ENCODE assay signal across 1 cellular context in the genomic region with DNA sequence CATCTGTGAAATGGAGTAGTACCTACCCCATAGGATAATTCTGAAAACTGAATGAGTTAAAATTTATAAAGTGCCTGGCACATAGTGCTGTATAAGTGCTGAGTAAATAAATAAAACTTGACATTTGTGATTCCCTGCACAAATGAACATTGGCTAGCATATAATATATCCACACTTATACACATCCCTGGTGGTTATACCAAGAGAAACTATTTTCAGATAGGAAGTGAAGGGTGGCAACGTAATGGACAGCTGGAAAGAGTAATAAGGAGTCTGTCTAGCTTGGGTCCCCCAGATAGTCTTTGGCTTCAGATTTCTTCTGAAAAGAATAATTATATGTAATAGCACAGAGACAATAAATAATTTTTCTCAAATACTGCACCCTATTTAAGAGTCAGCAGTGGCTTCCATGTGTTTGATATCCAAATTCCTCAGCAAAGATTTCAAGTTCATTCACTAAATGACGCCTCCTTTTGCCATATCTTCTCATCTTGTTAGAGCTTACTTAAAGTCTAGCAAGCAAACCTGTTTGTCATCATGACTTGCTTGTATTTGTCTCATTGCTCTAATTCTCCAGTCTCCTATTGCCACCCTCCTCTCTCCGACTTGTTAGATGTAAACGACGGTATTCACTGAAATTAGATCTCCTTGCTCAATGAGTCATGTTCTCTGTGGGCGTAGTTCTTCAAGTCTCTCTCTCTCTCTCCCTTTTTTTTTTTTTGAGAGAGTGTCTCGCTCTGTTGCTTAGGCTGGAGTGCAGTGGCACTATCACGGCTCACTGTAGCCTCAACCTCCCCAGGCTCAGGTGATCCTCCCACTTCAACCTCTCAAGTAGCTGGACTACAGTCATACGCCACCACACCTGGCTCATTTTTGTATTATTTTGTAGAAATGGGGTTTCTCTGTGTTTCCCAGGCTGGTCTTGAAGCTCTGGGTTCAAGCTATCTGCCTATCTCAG.
A peak's percentile ranks its signal among the peaks of the same experiment; 100 is the strongest.
TF ChIP-seq lines count a peak whose summit lies in the region.

No MANE protein-coding gene starts in this region.

TF ChIP-seq in K562, 482 proteins besides CTCF, POLR2A, EP300 and RAD21 (continued from another document and continues in another):
- TF ChIP-seq, protein P1, sequence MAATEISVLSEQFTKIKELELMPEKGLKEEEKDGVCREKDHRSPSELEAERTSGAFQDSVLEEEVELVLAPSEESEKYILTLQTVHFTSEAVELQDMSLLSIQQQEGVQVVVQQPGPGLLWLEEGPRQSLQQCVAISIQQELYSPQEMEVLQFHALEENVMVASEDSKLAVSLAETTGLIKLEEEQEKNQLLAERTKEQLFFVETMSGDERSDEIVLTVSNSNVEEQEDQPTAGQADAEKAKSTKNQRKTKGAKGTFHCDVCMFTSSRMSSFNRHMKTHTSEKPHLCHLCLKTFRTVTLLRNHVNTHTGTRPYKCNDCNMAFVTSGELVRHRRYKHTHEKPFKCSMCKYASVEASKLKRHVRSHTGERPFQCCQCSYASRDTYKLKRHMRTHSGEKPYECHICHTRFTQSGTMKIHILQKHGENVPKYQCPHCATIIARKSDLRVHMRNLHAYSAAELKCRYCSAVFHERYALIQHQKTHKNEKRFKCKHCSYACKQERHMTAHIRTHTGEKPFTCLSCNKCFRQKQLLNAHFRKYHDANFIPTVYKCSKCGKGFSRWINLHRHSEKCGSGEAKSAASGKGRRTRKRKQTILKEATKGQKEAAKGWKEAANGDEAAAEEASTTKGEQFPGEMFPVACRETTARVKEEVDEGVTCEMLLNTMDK (IDR thresholded peaks at IDR 0.05; ENCODE audit: borderline replicate concordance, insufficient read depth, low read depth, low read length, poor library complexity, severe bottlenecking), result no peak
- TF ChIP-seq, protein P2, sequence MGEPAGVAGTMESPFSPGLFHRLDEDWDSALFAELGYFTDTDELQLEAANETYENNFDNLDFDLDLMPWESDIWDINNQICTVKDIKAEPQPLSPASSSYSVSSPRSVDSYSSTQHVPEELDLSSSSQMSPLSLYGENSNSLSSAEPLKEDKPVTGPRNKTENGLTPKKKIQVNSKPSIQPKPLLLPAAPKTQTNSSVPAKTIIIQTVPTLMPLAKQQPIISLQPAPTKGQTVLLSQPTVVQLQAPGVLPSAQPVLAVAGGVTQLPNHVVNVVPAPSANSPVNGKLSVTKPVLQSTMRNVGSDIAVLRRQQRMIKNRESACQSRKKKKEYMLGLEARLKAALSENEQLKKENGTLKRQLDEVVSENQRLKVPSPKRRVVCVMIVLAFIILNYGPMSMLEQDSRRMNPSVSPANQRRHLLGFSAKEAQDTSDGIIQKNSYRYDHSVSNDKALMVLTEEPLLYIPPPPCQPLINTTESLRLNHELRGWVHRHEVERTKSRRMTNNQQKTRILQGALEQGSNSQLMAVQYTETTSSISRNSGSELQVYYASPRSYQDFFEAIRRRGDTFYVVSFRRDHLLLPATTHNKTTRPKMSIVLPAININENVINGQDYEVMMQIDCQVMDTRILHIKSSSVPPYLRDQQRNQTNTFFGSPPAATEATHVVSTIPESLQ (CRISPR knock-in tag; IDR thresholded peaks at IDR 0.05), result no peak
- TF ChIP-seq NEUROD1 (IDR thresholded peaks at IDR 0.05; ENCODE audit: borderline replicate concordance, low read depth, low read length, partially characterized antibody), result peak; percentile 50
- TF ChIP-seq, protein P3, sequence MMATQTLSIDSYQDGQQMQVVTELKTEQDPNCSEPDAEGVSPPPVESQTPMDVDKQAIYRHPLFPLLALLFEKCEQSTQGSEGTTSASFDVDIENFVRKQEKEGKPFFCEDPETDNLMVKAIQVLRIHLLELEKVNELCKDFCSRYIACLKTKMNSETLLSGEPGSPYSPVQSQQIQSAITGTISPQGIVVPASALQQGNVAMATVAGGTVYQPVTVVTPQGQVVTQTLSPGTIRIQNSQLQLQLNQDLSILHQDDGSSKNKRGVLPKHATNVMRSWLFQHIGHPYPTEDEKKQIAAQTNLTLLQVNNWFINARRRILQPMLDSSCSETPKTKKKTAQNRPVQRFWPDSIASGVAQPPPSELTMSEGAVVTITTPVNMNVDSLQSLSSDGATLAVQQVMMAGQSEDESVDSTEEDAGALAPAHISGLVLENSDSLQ (IDR thresholded peaks at IDR 0.05), result peak; percentile 59
- no peak for TF ChIP-seq CEBPG (CRISPR knock-in tag; IDR thresholded peaks at IDR 0.05)
- 0 out of 4 replicates have a peak, but pooled peaks of 1 of the 2 experiments have one; percentile 47 for TF ChIP-seq CEBPG (tag; conservative IDR thresholded peaks at IDR 0.05 in 1 of 2, IDR thresholded peaks at IDR 0.05 in 1 of 2)
- TF ChIP-seq ARNT (IDR thresholded peaks at IDR 0.05), result peak; percentile 47 to 97; a peak in 2 of 4 replicates
- no peak for TF ChIP-seq ZBTB1 (CRISPR knock-in tag; IDR thresholded peaks at IDR 0.05; ENCODE audit: borderline replicate concordance, low read depth)
- TF ChIP-seq ZNF551 (CRISPR knock-in tag; IDR thresholded peaks at IDR 0.05), result no peak
- TF ChIP-seq ZNF695 (CRISPR knock-in tag; IDR thresholded peaks at IDR 0.05), result no peak
- peak; percentile 99 for TF ChIP-seq ZNF384 (IDR thresholded peaks at IDR 0.05; ENCODE audit: low read depth, low read length)
- TF ChIP-seq, protein P4, sequence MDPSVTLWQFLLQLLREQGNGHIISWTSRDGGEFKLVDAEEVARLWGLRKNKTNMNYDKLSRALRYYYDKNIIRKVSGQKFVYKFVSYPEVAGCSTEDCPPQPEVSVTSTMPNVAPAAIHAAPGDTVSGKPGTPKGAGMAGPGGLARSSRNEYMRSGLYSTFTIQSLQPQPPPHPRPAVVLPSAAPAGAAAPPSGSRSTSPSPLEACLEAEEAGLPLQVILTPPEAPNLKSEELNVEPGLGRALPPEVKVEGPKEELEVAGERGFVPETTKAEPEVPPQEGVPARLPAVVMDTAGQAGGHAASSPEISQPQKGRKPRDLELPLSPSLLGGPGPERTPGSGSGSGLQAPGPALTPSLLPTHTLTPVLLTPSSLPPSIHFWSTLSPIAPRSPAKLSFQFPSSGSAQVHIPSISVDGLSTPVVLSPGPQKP (CRISPR knock-in tag; IDR thresholded peaks at IDR 0.05), result no peak
- no peak; a peak in 1 of 4 replicates for TF ChIP-seq KDM1A (IDR thresholded peaks at IDR 0.05)
- peak; percentile 59; the same call in 1 of the 2 replicates for TF ChIP-seq CEBPB (tag; IDR thresholded peaks at IDR 0.05)
- peak; percentile 65 for TF ChIP-seq L3MBTL2 (IDR thresholded peaks at IDR 0.05)
- peak; percentile 22; the same call in 1 of the 2 replicates for TF ChIP-seq POLR2AphosphoS5 (IDR thresholded peaks at IDR 0.05; ENCODE audit: control insufficient read depth, insufficient read depth, low read depth, low read length)
- TF ChIP-seq HNRNPL (IDR thresholded peaks at IDR 0.05; ENCODE audit: low read depth, low read length), result no peak
- no peak for TF ChIP-seq MBD2 (IDR thresholded peaks at IDR 0.05; ENCODE audit: borderline replicate concordance, low read depth)
- TF ChIP-seq BCOR (IDR thresholded peaks at IDR 0.05), result peak; percentile 39; the same call in 1 of the 2 replicates
- peak; percentile 98 for TF ChIP-seq JUND (IDR thresholded peaks at IDR 0.05; ENCODE audit: borderline replicate concordance, low read depth, low read length)
- peak; percentile 99 for TF ChIP-seq JUND (tag; IDR thresholded peaks at IDR 0.05; ENCODE audit: borderline replicate concordance, low read depth, low read length)
- TF ChIP-seq, protein P5, sequence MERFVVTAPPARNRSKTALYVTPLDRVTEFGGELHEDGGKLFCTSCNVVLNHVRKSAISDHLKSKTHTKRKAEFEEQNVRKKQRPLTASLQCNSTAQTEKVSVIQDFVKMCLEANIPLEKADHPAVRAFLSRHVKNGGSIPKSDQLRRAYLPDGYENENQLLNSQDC (CRISPR knock-in tag; IDR thresholded peaks at IDR 0.05), result no peak
- no peak for TF ChIP-seq ZNF274 (IDR thresholded peaks at IDR 0.05; ENCODE audit: borderline replicate concordance, low read depth, low read length)
- TF ChIP-seq, protein P6, sequence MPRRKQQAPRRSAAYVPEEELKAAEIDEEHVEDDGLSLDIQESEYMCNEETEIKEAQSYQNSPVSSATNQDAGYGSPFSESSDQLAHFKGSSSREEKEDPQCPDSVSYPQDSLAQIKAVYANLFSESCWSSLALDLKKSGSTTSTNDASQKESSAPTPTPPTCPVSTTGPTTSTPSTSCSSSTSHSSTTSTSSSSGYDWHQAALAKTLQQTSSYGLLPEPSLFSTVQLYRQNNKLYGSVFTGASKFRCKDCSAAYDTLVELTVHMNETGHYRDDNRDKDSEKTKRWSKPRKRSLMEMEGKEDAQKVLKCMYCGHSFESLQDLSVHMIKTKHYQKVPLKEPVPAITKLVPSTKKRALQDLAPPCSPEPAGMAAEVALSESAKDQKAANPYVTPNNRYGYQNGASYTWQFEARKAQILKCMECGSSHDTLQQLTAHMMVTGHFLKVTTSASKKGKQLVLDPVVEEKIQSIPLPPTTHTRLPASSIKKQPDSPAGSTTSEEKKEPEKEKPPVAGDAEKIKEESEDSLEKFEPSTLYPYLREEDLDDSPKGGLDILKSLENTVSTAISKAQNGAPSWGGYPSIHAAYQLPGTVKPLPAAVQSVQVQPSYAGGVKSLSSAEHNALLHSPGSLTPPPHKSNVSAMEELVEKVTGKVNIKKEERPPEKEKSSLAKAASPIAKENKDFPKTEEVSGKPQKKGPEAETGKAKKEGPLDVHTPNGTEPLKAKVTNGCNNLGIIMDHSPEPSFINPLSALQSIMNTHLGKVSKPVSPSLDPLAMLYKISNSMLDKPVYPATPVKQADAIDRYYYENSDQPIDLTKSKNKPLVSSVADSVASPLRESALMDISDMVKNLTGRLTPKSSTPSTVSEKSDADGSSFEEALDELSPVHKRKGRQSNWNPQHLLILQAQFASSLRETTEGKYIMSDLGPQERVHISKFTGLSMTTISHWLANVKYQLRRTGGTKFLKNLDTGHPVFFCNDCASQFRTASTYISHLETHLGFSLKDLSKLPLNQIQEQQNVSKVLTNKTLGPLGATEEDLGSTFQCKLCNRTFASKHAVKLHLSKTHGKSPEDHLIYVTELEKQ (CRISPR knock-in tag; IDR thresholded peaks at IDR 0.05), result no peak
- TF ChIP-seq, protein P7, sequence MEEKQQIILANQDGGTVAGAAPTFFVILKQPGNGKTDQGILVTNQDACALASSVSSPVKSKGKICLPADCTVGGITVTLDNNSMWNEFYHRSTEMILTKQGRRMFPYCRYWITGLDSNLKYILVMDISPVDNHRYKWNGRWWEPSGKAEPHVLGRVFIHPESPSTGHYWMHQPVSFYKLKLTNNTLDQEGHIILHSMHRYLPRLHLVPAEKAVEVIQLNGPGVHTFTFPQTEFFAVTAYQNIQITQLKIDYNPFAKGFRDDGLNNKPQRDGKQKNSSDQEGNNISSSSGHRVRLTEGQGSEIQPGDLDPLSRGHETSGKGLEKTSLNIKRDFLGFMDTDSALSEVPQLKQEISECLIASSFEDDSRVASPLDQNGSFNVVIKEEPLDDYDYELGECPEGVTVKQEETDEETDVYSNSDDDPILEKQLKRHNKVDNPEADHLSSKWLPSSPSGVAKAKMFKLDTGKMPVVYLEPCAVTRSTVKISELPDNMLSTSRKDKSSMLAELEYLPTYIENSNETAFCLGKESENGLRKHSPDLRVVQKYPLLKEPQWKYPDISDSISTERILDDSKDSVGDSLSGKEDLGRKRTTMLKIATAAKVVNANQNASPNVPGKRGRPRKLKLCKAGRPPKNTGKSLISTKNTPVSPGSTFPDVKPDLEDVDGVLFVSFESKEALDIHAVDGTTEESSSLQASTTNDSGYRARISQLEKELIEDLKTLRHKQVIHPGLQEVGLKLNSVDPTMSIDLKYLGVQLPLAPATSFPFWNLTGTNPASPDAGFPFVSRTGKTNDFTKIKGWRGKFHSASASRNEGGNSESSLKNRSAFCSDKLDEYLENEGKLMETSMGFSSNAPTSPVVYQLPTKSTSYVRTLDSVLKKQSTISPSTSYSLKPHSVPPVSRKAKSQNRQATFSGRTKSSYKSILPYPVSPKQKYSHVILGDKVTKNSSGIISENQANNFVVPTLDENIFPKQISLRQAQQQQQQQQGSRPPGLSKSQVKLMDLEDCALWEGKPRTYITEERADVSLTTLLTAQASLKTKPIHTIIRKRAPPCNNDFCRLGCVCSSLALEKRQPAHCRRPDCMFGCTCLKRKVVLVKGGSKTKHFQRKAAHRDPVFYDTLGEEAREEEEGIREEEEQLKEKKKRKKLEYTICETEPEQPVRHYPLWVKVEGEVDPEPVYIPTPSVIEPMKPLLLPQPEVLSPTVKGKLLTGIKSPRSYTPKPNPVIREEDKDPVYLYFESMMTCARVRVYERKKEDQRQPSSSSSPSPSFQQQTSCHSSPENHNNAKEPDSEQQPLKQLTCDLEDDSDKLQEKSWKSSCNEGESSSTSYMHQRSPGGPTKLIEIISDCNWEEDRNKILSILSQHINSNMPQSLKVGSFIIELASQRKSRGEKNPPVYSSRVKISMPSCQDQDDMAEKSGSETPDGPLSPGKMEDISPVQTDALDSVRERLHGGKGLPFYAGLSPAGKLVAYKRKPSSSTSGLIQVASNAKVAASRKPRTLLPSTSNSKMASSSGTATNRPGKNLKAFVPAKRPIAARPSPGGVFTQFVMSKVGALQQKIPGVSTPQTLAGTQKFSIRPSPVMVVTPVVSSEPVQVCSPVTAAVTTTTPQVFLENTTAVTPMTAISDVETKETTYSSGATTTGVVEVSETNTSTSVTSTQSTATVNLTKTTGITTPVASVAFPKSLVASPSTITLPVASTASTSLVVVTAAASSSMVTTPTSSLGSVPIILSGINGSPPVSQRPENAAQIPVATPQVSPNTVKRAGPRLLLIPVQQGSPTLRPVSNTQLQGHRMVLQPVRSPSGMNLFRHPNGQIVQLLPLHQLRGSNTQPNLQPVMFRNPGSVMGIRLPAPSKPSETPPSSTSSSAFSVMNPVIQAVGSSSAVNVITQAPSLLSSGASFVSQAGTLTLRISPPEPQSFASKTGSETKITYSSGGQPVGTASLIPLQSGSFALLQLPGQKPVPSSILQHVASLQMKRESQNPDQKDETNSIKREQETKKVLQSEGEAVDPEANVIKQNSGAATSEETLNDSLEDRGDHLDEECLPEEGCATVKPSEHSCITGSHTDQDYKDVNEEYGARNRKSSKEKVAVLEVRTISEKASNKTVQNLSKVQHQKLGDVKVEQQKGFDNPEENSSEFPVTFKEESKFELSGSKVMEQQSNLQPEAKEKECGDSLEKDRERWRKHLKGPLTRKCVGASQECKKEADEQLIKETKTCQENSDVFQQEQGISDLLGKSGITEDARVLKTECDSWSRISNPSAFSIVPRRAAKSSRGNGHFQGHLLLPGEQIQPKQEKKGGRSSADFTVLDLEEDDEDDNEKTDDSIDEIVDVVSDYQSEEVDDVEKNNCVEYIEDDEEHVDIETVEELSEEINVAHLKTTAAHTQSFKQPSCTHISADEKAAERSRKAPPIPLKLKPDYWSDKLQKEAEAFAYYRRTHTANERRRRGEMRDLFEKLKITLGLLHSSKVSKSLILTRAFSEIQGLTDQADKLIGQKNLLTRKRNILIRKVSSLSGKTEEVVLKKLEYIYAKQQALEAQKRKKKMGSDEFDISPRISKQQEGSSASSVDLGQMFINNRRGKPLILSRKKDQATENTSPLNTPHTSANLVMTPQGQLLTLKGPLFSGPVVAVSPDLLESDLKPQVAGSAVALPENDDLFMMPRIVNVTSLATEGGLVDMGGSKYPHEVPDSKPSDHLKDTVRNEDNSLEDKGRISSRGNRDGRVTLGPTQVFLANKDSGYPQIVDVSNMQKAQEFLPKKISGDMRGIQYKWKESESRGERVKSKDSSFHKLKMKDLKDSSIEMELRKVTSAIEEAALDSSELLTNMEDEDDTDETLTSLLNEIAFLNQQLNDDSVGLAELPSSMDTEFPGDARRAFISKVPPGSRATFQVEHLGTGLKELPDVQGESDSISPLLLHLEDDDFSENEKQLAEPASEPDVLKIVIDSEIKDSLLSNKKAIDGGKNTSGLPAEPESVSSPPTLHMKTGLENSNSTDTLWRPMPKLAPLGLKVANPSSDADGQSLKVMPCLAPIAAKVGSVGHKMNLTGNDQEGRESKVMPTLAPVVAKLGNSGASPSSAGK (IDR thresholded peaks at IDR 0.05), result peak; percentile 17; the same call in 1 of the 2 replicates
- TF ChIP-seq TCFL5 (CRISPR knock-in tag; conservative IDR thresholded peaks at IDR 0.05), result no peak
- TF ChIP-seq MCM7 (IDR thresholded peaks at IDR 0.05), result no peak
- TF ChIP-seq NRF1 (conservative IDR thresholded peaks at IDR 0.05 in 1 of 2, IDR thresholded peaks at IDR 0.05 in 1 of 2), result peak; percentile 26 to 28; a peak in 2 of 4 replicates
- no peak for TF ChIP-seq PCBP2 (IDR thresholded peaks at IDR 0.05; ENCODE audit: low read depth, low read length, poor library complexity, severe bottlenecking)
- TF ChIP-seq ZNF311 (CRISPR knock-in tag; IDR thresholded peaks at IDR 0.05), result no peak
